Comparison of ENCODE assay signal across 8 cellular contexts in genomic region chr11:119421941-119422504, GRCh38. TPM values are rescaled to one million over a fixed set of nuclear protein-coding genes. Genes with fewer than 3 reads are reported as not detected.
DNase-seq lines count a peak whose midpoint lies in the region; TF ChIP-seq lines count a peak whose summit lies in the region.

No MANE protein-coding gene starts in this region.

- in situ Hi-C loops in GM13977 (cut with MboI; ENCODE audit: low pct_unique_long_range_greater_than_20kb, low sequenced_read_pairs, unreplicated experiment) = no loop called here

- no peaks in the 10 kb centered on the region for H3K27me3 ChIP-seq in HUES64 (ENCODE audit: insufficient read depth, low read length)
- no peaks in the 10 kb centered on the region for H3K27me3 ChIP-seq in uterus

- CTCF ChIA-PET in AG04449 (lab: Yijun Ruan, JAX) = interaction anchor here (1.1 to 11.6 kb wide), 7 partner anchors 41 to 98 kb away, joined by 3 to 103 read pairs (median 5); partner anchors contain the start of gene USP2

- TF ChIP-seq POLR2A in uterus (IDR thresholded peaks at IDR 0.05) = no peak

- WGBS in HUES64 = under 1% methylated on average over 28 of the region's 28 CpGs

- no peak for DNase-seq in AG04449 (ENCODE audit: low read depth, low spot score)
- peak in 44 of 61 donors; percentile 30 to 81 (median 56) for DNase-seq in caudate nucleus (lab: John Stamatoyannopoulos, UW)
- DNase-seq in mesenteric fat pad (ENCODE audit: low spot score) = peak; percentile 86
- no peak for DNase-seq in uterus
- DNase-seq in GM13977 (ENCODE audit: low spot score) = no peak
- no peak for DNase-seq in effector CD4-positive, alpha-beta T cell
- DNase-seq in T1000 (lab: John Stamatoyannopoulos, UW) = no peak

- H3K27ac ChIP-seq in HUES64 (ENCODE audit: low read depth, low read length) = peak overlapping the region; percentile 42
- H3K27ac ChIP-seq in caudate nucleus (ENCODE audit: low read depth, low read length) = peak overlapping the region; percentile 83
- H3K27ac ChIP-seq in uterus = peak overlapping the region in 1 of 2 donors; percentile 81

- H3K4me3 ChIP-seq in AG04449 (ENCODE audit: low read depth, low read length) (peak overlapping the region; percentile 91), HUES64 (ENCODE audit: low read length) (peak overlapping the region; percentile 83), uterus (peak overlapping the region; percentile 42 to 66)

- POLR2A ChIA-PET in AG04449 (lab: Yijun Ruan, JAX) = interaction anchor here (0.6 to 3.1 kb wide), 11 partner anchors 8 to 84 kb away, joined by 3 to 38 read pairs (median 4); partner anchors contain the start of gene USP2

- no peaks in the 10 kb centered on the region for H3K9me3 ChIP-seq in HUES64 (ENCODE audit: insufficient read depth, low read depth, low read length)
- no peaks in the 10 kb centered on the region for H3K9me3 ChIP-seq in uterus

- intact Hi-C loops in uterus (cut with DNase I; ENCODE audit: low total_unique reads) = no loop called here

- H3K36me3 ChIP-seq in HUES64 (ENCODE audit: insufficient read depth, low read length) = peaks cover 28% of the 10 kb centered on the region
- no peaks in the 10 kb centered on the region for H3K36me3 ChIP-seq in uterus

- TF ChIP-seq CTCF in AG04449 (IDR thresholded peaks at IDR 0.05; ENCODE audit: insufficient read depth, low read length, missing control alignments) = no peak
- TF ChIP-seq CTCF in uterus (IDR thresholded peaks at IDR 0.05) = no peak
- no peak for TF ChIP-seq CTCF in GM13977 (IDR thresholded peaks at IDR 0.05; ENCODE audit: extremely low read depth, insufficient read depth, missing control alignments)

- peak overlapping the region; percentile 84 for H3K9ac ChIP-seq in HUES64 (ENCODE audit: low read depth, low read length)

- peaks cover 31% of the 10 kb centered on the region for H3K4me1 ChIP-seq in HUES64 (ENCODE audit: insufficient read depth, low read length)
- H3K4me1 ChIP-seq in uterus = peaks cover 0 to 12% of the 10 kb centered on the region in 2 donors

RNA-seq across cellular contexts. Expression of gene THY1, which starts 0.9 kb away (rescaled TPM):
- polyA plus RNA-seq in HUES64 (2013, experiment 1 of 2) = 283 TPM
- polyA plus RNA-seq in HUES64 (2013, experiment 2 of 2) = 308 TPM
- total RNA-seq in mesenteric fat pad (33.4 TPM), uterus (10 to 100 TPM; 10.7 to 88.9 (median 41.3) TPM)

RNA-seq across cellular contexts. Expression of gene USP2, which starts 40.5 kb away (rescaled TPM):
- polyA plus RNA-seq in HUES64 (2013, experiment 1 of 2) = 3.9 TPM
- polyA plus RNA-seq in HUES64 (2013, experiment 2 of 2) = 3.6 TPM
- total RNA-seq in mesenteric fat pad (4.2 TPM), uterus (10 to 100 TPM in 1 of 4 donors, 1 to 10 TPM in 1, under 1 TPM in 1, not detected in 1; 0.29 to 28.2 (median 2.1) TPM)

Comparison
In these comparisons a context has a peak if more than half of its experiments do, and no peak if none do; other contexts are left out.
1. DNase-seq: peak in caudate nucleus (44 of 61) and mesenteric fat pad (single experiment); none in AG04449 (single experiment), uterus (0 of 2), GM13977 (single experiment), effector CD4-positive, alpha-beta T cell (single experiment) and T1000 (single experiment).
2. Peak in every context shown above with its lines, with median percentiles within 50 percentile points of each other: H3K4me3 ChIP-seq.